Comparison of ENCODE assay signal across 26 cellular contexts in genomic region chrX:56928546-56928945, GRCh38.
DNase-seq lines count a peak whose midpoint lies in the region; ATAC-seq, FAIRE-seq and TF ChIP-seq lines count a peak whose summit lies in the region.
"Had no signal": no experiment of that assay in that cellular context is flagged by ENCODE, and none has a peak within 500 bp of the region (broad histone marks: within the 10 kb centered on the region; RNA-seq: fewer than 3 reads in every experiment).

No MANE protein-coding gene starts in this region.

- H3K4me1 Mint-ChIP-seq in astrocyte (ENCODE audit: low read depth, unreplicated experiment) = no peaks in the 10 kb centered on the region
- H3K4me1 Mint-ChIP-seq: CD14-positive monocyte; CD8-positive, alpha-beta memory T cell had no signal

- no peaks in the 10 kb centered on the region for H3K27me3 ChIP-seq in astrocyte (ENCODE audit: insufficient read depth, low read length)
- no peaks in the 10 kb centered on the region for H3K27me3 ChIP-seq in uterus
- H3K27me3 ChIP-seq: BE2C had no signal

- no peaks in the 10 kb centered on the region for H3K79me2 ChIP-seq in astrocyte (ENCODE audit: insufficient read depth, low read length)

- POLR2A ChIA-PET in A549 (lab: Yijun Ruan, JAX) = no interaction called here

- H4K20me1 ChIP-seq in astrocyte (ENCODE audit: insufficient read depth, low read length) = no peaks in the 10 kb centered on the region

- CTCF ChIA-PET in A549 (lab: Yijun Ruan, JAX) = interaction anchor here (0.6 kb wide), 1 partner anchor 60 kb away, joined by 4 read pairs; no protein-coding TSS in a partner anchor

- H3K36me3 ChIP-seq in astrocyte (ENCODE audit: insufficient read depth, low read length) = no peaks in the 10 kb centered on the region
- no peaks in the 10 kb centered on the region for H3K36me3 ChIP-seq in uterus
- H3K36me3 ChIP-seq: BE2C; BLaER1 treated with 17β-estradiol and CSF1 and Interleukin-3, amounts not matched to agents 10 nM and 100 nM had no signal

- H3K27ac Mint-ChIP-seq in astrocyte (ENCODE audit: unreplicated experiment) = no peak overlapping the region
- H3K27ac Mint-ChIP-seq: CD14-positive monocyte; CD4-positive, alpha-beta T cell had no signal

- intact Hi-C loops in uterus (cut with DNase I; ENCODE audit: low total_unique reads) = no loop called here

- H3K4me1 ChIP-seq in A549 = no peaks in the 10 kb centered on the region
- no peaks in the 10 kb centered on the region for H3K4me1 ChIP-seq in astrocyte (ENCODE audit: insufficient read depth, low read length)
- no peaks in the 10 kb centered on the region for H3K4me1 ChIP-seq in uterus
- H3K4me1 ChIP-seq: BE2C; BLaER1 treated with 17β-estradiol and CSF1 and Interleukin-3, amounts not matched to agents 10 nM and 100 nM had no signal

- WGBS in A549 (ENCODE audit: missing lambda C conversion rate) = 0% methylated on average over 5 of the region's 5 CpGs

- TF ChIP-seq CTCF in A549 (IDR thresholded peaks at IDR 0.05) (no peak), astrocyte (IDR thresholded peaks at IDR 0.05; ENCODE audit: insufficient read depth, low read depth, low read length) (no peak), uterus (IDR thresholded peaks at IDR 0.05) (no peak)

- no peaks in the 10 kb centered on the region for H3K9me3 Mint-ChIP-seq in astrocyte (ENCODE audit: unreplicated experiment)
- H3K9me3 Mint-ChIP-seq: CD4-positive, alpha-beta T cell had no signal

- no peaks in the 10 kb centered on the region for H3K36me3 Mint-ChIP-seq in astrocyte (ENCODE audit: low read depth, unreplicated experiment)
- H3K36me3 Mint-ChIP-seq: CD14-positive monocyte; CD8-positive, alpha-beta memory T cell had no signal

- ATAC-seq in A549 = no peak
- ATAC-seq: GM12878, HCT116 had no signal

- no peaks in the 10 kb centered on the region for H3K27me3 Mint-ChIP-seq in astrocyte (ENCODE audit: low read depth, unreplicated experiment)
- H3K27me3 Mint-ChIP-seq: CD4-positive, alpha-beta T cell had no signal

- H3K9me3 ChIP-seq in A549 = no peaks in the 10 kb centered on the region
- no peaks in the 10 kb centered on the region for H3K9me3 ChIP-seq in astrocyte (ENCODE audit: insufficient read depth, low read depth, low read length)
- no peaks in the 10 kb centered on the region for H3K9me3 ChIP-seq in uterus
- H3K9me3 ChIP-seq: BE2C had no signal

- no peak for DNase-seq in A549 (ENCODE audit: low read depth in 1 of 2, low spot score in 1 of 2)
- DNase-seq in AG20443 (ENCODE audit: low spot score) = peak; percentile 9
- peak; percentile 8 for DNase-seq in GM04503 (ENCODE audit: low read depth)
- no peak for DNase-seq in astrocyte (ENCODE audit: low read depth)
- no peak for DNase-seq in T1000 (lab: John Stamatoyannopoulos, UW)
- no peak for DNase-seq in uterus
- no peak for DNase-seq in NCI-H510A treated with DMSO at 0.1 percent for 48 hours (lab: John Stamatoyannopoulos, UW)
- DNase-seq in SHP77 treated with DMSO at 0.1 percent for 48 hours (lab: John Stamatoyannopoulos, UW) = no peak
- DNase-seq: ACHN; AML-193; BE2C; CD4-positive, alpha-beta T cell; CD8-positive, alpha-beta memory T cell; DMS 273 treated with DMSO at 0.1 percent for 48 hours; DMS79; GF-D8; H7 had no signal

- TF ChIP-seq POLR2A in A549 (IDR thresholded peaks at IDR 0.05; ENCODE audit: low read length) (no peak), uterus (IDR thresholded peaks at IDR 0.05) (no peak)

- TF ChIP-seq RAD21 in A549 (conservative IDR thresholded peaks at IDR 0.05 in 1 of 2, IDR thresholded peaks at IDR 0.05 in 1 of 2) = no peak

- FAIRE-seq in A549 (lab: Jason Lieb, UNC) (peak; percentile 28), astrocyte (lab: Jason Lieb, UNC) (peak; percentile 93)
- FAIRE-seq: A204.1, D721Med, GM12878, GM18507, H1 had no signal

- no peak overlapping the region for H3K4me2 ChIP-seq in A549
- no peak overlapping the region for H3K4me2 ChIP-seq in astrocyte (ENCODE audit: low read length)
- H3K4me2 ChIP-seq: BLaER1 treated with 17β-estradiol and CSF1 and Interleukin-3, amounts not matched to agents 10 nM and 100 nM had no signal

- H3K4me3 ChIP-seq in A549 (no peak overlapping the region), astrocyte (ENCODE audit: insufficient read depth, low read depth, low read length) (no peak overlapping the region), uterus (no peak overlapping the region)
- H3K4me3 ChIP-seq: BLaER1 treated with 17β-estradiol and CSF1 and Interleukin-3, amounts not matched to agents 10 nM and 100 nM; GM12878 had no signal

- H2AFZ ChIP-seq in astrocyte (ENCODE audit: low read depth, low read length) = no peak overlapping the region

- H3K27ac ChIP-seq in A549 = no peak overlapping the region
- H3K27ac ChIP-seq in astrocyte (ENCODE audit: low read depth, low read length) = no peak overlapping the region
- no peak overlapping the region for H3K27ac ChIP-seq in uterus
- H3K27ac ChIP-seq: 22Rv1; BLaER1 treated with 17β-estradiol and CSF1 and Interleukin-3, amounts not matched to agents 10 nM and 100 nM had no signal

- H3K4me3 Mint-ChIP-seq in astrocyte (ENCODE audit: unreplicated experiment) = no peak overlapping the region
- H3K4me3 Mint-ChIP-seq: CD14-positive monocyte; CD4-positive, alpha-beta T cell; CD8-positive, alpha-beta memory T cell had no signal

- no peak for TF ChIP-seq EP300 in A549 (IDR thresholded peaks at IDR 0.05)

- no peak overlapping the region for H3K9ac ChIP-seq in astrocyte (ENCODE audit: low read length)
- H3K9ac ChIP-seq: BLaER1 treated with 17β-estradiol and CSF1 and Interleukin-3, amounts not matched to agents 10 nM and 100 nM had no signal

TF ChIP-seq in A549, 52 proteins besides CTCF, POLR2A, EP300 and RAD21:
- TF ChIP-seq E2F6 (IDR thresholded peaks at IDR 0.05; ENCODE audit: borderline replicate concordance, low read depth) (no peak), JUN (IDR thresholded peaks at IDR 0.05) (no peak), NR3C1 (IDR thresholded peaks at IDR 0.05) (no peak), ZNF302 (CRISPR knock-in tag; IDR thresholded peaks at IDR 0.05) (no peak), PBX3 (IDR thresholded peaks at IDR 0.05) (no peak), MAX (IDR thresholded peaks at IDR 0.05) (no peak), NPAS2 (CRISPR knock-in tag; IDR thresholded peaks at IDR 0.05; ENCODE audit: borderline replicate concordance) (no peak), RFX5 (IDR thresholded peaks at IDR 0.05) (no peak), MAZ (IDR thresholded peaks at IDR 0.05; ENCODE audit: borderline replicate concordance, low read depth, low read length) (no peak), CBX2 (IDR thresholded peaks at IDR 0.05; ENCODE audit: borderline replicate concordance, low read depth) (no peak), MYC (IDR thresholded peaks at IDR 0.05; ENCODE audit: borderline replicate concordance, low read length) (no peak), RNF2 (IDR thresholded peaks at IDR 0.05; ENCODE audit: borderline replicate concordance, low read depth) (no peak)

Comparison
In these comparisons a context has a peak if more than half of its experiments do, and no peak if none do; other contexts are left out.
1. DNase-seq: peak in AG20443 (single experiment) and GM04503 (single experiment); none in A549 (0 of 2), astrocyte (single experiment), T1000 (single experiment), uterus (0 of 2), NCI-H510A treated with DMSO at 0.1 percent for 48 hours (single experiment) and SHP77 treated with DMSO at 0.1 percent for 48 hours (single experiment).